ENCODE assay signal across 28 cellular contexts in the genomic region with DNA sequence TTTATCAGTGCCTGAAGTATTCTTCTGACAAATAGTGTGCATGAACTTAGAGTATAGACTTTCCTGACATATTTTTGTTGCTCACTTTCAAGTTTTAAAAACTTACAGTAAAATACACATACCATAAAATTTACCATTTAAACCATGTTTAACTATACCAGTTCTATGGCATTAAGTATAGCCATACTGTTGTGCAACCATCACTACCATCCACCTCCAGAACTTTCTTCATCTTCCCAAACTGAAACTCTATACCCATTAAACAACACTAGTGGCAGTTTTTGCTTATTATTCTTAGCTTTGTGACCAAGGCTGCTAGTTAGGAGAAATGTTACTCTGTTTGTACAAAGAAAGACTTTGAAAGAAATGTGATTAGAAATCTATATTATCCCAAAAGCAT. TPM values are rescaled to one million over a fixed set of nuclear protein-coding genes. Genes with fewer than 3 reads are reported as not detected.
"Had no signal": no experiment of that assay in that cellular context is flagged by ENCODE, and none has a peak within 500 bp of the region (broad histone marks: within the 10 kb centered on the region; RNA-seq: fewer than 3 reads in every experiment).

No MANE protein-coding gene starts in this region.

- H3K36me3 ChIP-seq: SJSA1 had no signal

- H3K9me3 ChIP-seq: body of pancreas, SJSA1 had no signal

- H3K4me3 ChIP-seq: body of pancreas, SJSA1 had no signal

- H3K27me3 ChIP-seq: body of pancreas, SJSA1 had no signal

- ATAC-seq: activated CD8-positive, alpha-beta T cell treated with anti-CD3 and anti-CD28 coated beads, Interleukin-2, amount 10 ng/mL, durations not matched to agents 7 days and 5 days; body of pancreas; SK-N-SH treated with all-trans-retinoic acid at 6 μM for 48 hours; WTC11 had no signal

- DNase-seq: activated CD4-positive, alpha-beta T cell treated with anti-CD3 and anti-CD28 coated beads for 48 hours; activated CD4-positive, alpha-beta T cell treated with anti-CD3 and anti-CD28 coated beads, Interleukin-2, amount 50 U/mL, for 4 hours; activated CD4-positive, CD25-positive, alpha-beta regulatory T cell treated with anti-CD3 and anti-CD28 coated beads, Interleukin-2, amount 50 U/mL, for 72 hours; activated CD8-positive, alpha-beta memory T cell treated with anti-CD3 and anti-CD28 coated beads, Interleukin-2, amount 50 U/mL, for 48 hours; activated CD8-positive, alpha-beta T cell treated with anti-CD3 and anti-CD28 coated beads, Interleukin-2, amount 10 ng/mL, durations not matched to agents 7 days and 5 days; activated naive CD4-positive, alpha-beta T cell treated with anti-CD3 and anti-CD28 coated beads, Interleukin-2, amount 50 U/mL, for 16 hours; activated naive CD8-positive, alpha-beta T cell treated with anti-CD3 and anti-CD28 coated beads, Interleukin-2, amount 10 ng/mL, durations not matched to agents 7 days and 5 days; activated T-cell treated with anti-CD3 and anti-CD28 coated beads, Interleukin-2, amount 50 U/mL, for 1 hour; aorta; central memory CD4-positive, alpha-beta T cell; Kasumi-1; NCI-H1048; NCI-H1417; NCI-H1930; NCI-H2107; NCI-H2171 treated with DMSO at 0.1 percent for 48 hours; NCI-H226; NCI-H526; NCI-H82; SHP77; SW 1271 had no signal

RNA-seq across cellular contexts. Expression of gene PGAM4, which starts 33.1 kb away (rescaled TPM):
- total RNA-seq: activated naive CD8-positive, alpha-beta T cell treated with anti-CD3 and anti-CD28 coated beads, Interleukin-2, amount 10 ng/mL, durations not matched to agents 7 days and 5 days; aorta; body of pancreas; bronchial epithelial cell; chondrocyte; OCI-LY7; SJSA1 had no signal
